Comparison of ENCODE assay signal across 24 cellular contexts in the genomic region with DNA sequence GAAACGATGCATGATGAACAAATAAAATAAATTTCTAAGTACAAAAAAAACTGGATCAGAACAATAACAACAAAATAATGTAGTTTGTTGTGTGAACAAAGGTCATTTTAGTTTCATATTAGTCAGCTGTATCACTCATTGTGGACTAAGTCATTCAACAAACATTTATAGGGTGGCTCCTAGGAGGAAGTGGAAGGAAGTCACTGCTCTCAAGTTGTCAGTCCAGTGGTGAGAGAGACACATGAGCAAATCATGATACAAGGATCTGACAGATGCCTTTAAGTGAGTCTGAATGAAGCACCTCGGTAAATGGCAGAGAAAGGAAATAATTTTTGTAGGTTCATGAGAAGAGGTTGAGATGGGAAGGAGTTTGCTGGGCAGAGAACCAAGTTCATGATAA. TPM values are rescaled to one million over a fixed set of nuclear protein-coding genes. Genes with fewer than 3 reads are reported as not detected.
DNase-seq lines count a peak whose midpoint lies in the region; ATAC-seq, FAIRE-seq and TF ChIP-seq lines count a peak whose summit lies in the region.
"Had no signal": no experiment of that assay in that cellular context is flagged by ENCODE, and none has a peak within 500 bp of the region (broad histone marks: within the 10 kb centered on the region; RNA-seq: fewer than 3 reads in every experiment).

No MANE protein-coding gene starts in this region.

- no peak for FAIRE-seq in small intestine (lab: Jason Lieb, UNC)
- FAIRE-seq: islet of Langerhans had no signal

- H3K9me3 ChIP-seq in colonic mucosa (no peaks in the 10 kb centered on the region), small intestine (ENCODE audit: control insufficient read depth, low read depth) (no peaks in the 10 kb centered on the region)
- H3K9me3 ChIP-seq: gastrocnemius medialis, ovary, right lobe of liver, suprapubic skin had no signal

- no peak overlapping the region for H3K9ac ChIP-seq in colonic mucosa (ENCODE audit: low read depth in 2 of 2, low read length in 2 of 2)

- H3K4me1 ChIP-seq in colonic mucosa = no peaks in the 10 kb centered on the region
- H3K4me1 ChIP-seq in small intestine (ENCODE audit: control insufficient read depth in 2 of 2, insufficient read depth in 1 of 2, low read depth in 1 of 2, low read length in 1 of 2) = no peaks in the 10 kb centered on the region
- H3K4me1 ChIP-seq: gastrocnemius medialis, right lobe of liver, suprapubic skin had no signal

- H3K4me3 ChIP-seq in colonic mucosa (no peak overlapping the region), small intestine (ENCODE audit: low read depth in 1 of 2, low read length in 2 of 2) (no peak overlapping the region)
- H3K4me3 ChIP-seq: gastrocnemius medialis, lung, ovary, right lobe of liver, suprapubic skin had no signal

- DNase-seq in HT-29 (ENCODE audit: low spot score) (peak; percentile 16), NCI-H460 (ENCODE audit: extremely low read depth, low read depth) (peak; percentile 2), colonic mucosa (no peak), small intestine (peak; percentile 66), NCI-H524 treated with DMSO at 0.1 percent for 48 hours (lab: John Stamatoyannopoulos, UW) (no peak), erythroblast (lab: John Stamatoyannopoulos, UW) (no peak)
- DNase-seq: activated CD4-positive, alpha-beta T cell treated with anti-CD3 and anti-CD28 coated beads, Interleukin-2, amount 50 U/mL, for 4 hours; activated effector memory CD4-positive, alpha-beta T cell treated with anti-CD3 and anti-CD28 coated beads, Interleukin-2, amount 50 U/mL, for 16 hours; CD4-positive, alpha-beta T cell; dermis blood vessel endothelial cell; gastrocnemius medialis; GOT3; hypothalamus; NCI-H1105 treated with DMSO at 0.1 percent for 48 hours; NCI-H69; ovary; right lobe of liver; Right ventricle myocardium superior had no signal

- H3K36me3 ChIP-seq in colonic mucosa (no peaks in the 10 kb centered on the region), small intestine (ENCODE audit: control insufficient read depth in 2 of 2, insufficient read depth in 2 of 2, low read length in 2 of 2) (no peaks in the 10 kb centered on the region)
- H3K36me3 ChIP-seq: gastrocnemius medialis, ovary, right lobe of liver, suprapubic skin had no signal

- WGBS in small intestine, 3 donors = 78 to 87% (median 79%) methylated on average over 2 of the region's 2 CpGs

- no peak for ATAC-seq in HG03565 (IDR thresholded peaks at IDR 0.05; ENCODE audit: unreplicated experiment)
- ATAC-seq: gastrocnemius medialis; stimulated activated effector memory CD8-positive, alpha-beta T cell treated with anti-CD3 and anti-CD28 coated beads, Interleukin-12 subunit alpha, Interleukin-12 subunit beta, amount 100 ng/mL, for 72 hours had no signal

- H3K27me3 ChIP-seq in colonic mucosa (no peaks in the 10 kb centered on the region), small intestine (ENCODE audit: control insufficient read depth in 2 of 2, insufficient read depth in 2 of 2, low read length in 2 of 2) (peaks cover 0 to 2% of the 10 kb centered on the region in 2 donors)
- H3K27me3 ChIP-seq: gastrocnemius medialis, ovary, right lobe of liver, suprapubic skin had no signal

- no peak for TF ChIP-seq POLR2A in erythroblast (IDR thresholded peaks at IDR 0.05; ENCODE audit: low read length)

- TF ChIP-seq CTCF in colonic mucosa (IDR thresholded peaks at IDR 0.05) = no peak

- H3K27ac ChIP-seq in colonic mucosa = peak overlapping the region; percentile 29
- H3K27ac ChIP-seq in small intestine (ENCODE audit: low read depth in 1 of 2, low read length in 1 of 2) = peak overlapping the region in 1 of 2 donors; percentile 11
- H3K27ac ChIP-seq: gastrocnemius medialis, ovary, right lobe of liver, suprapubic skin, VCaP had no signal

- intact Hi-C loops in colonic mucosa (cut with DNase I) = no loop called here

RNA-seq across cellular contexts. Expression of a gene that starts 56.8 kb away (rescaled TPM):
- not detected in 2 replicates for total RNA-seq in HT-29 (2014; rRNA removed; shearing (Covaris generic))
- total RNA-seq in NCI-H460 (2014; rRNA removed; shearing (Covaris generic)) = 103 and 109 TPM in 2 replicates
- polyA plus RNA-seq in NCI-H460 (2014; cell fraction: nucleus; rRNA removed) = 181 and 201 TPM in 2 replicates
- 1 to 10 TPM; 5.6 to 8.5 TPM for total RNA-seq in colonic mucosa
- polyA plus RNA-seq in small intestine = 10 to 100 TPM in 2 of 3 donors, 1 to 10 TPM in 1; 8.5 to 20.3 (median 13.6) TPM
- total RNA-seq: CD4-positive, alpha-beta T cell had no signal

Comparison
In these comparisons a context has a peak if more than half of its experiments do, and no peak if none do; other contexts are left out.
1. DNase-seq: peak in HT-29 (single experiment), NCI-H460 (single experiment) and small intestine (single experiment); none in colonic mucosa (single experiment), NCI-H524 treated with DMSO at 0.1 percent for 48 hours (single experiment) and erythroblast (0 of 2).
2. RNA of a gene that starts 56.8 kb away (total RNA-seq): 103 to 109 TPM in NCI-H460; 5.6 to 8.5 TPM in colonic mucosa and not detected in HT-29; every median in the first group is over 10 times any median in the second.